17 cellular contexts compared by ENCODE assay signal in the genomic region with DNA sequence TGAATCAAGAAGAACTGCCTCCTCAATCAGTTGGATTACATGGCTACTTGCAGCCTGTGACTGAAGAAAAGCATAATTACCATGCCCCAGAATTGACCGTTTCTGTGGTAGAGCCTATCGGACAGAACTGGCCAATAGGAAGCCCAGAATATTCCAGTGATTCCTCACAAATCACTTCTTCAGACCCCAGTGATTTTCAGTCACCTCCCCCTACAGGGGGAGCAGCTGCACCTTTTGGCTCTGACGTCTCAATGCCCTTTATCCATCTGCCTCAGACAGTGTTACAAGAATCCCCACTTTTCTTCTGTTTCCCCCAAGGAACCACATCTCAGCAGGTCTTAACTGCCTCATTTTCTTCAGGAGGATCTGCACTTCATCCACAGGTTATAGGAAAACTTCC.
DNase-seq lines count a peak whose midpoint lies in the region; ATAC-seq and TF ChIP-seq lines count a peak whose summit lies in the region.
"Had no signal": no experiment of that assay in that cellular context is flagged by ENCODE, and none has a peak within 500 bp of the region (broad histone marks: within the 10 kb centered on the region; RNA-seq: fewer than 3 reads in every experiment).

No MANE protein-coding gene starts in this region.

- no peak for ATAC-seq in naive thymus-derived CD8-positive, alpha-beta T cell
- ATAC-seq: activated CD8-positive, alpha-beta T cell treated with anti-CD3 and anti-CD28 coated beads, Interleukin-2, amount 10 ng/mL, durations not matched to agents 7 days and 5 days had no signal

- H3K79me2 ChIP-seq in KMS-11 (ENCODE audit: insufficient read depth, low read depth) (peaks cover 7% of the 10 kb centered on the region; the same call in 1 of the 2 replicates), osteoblast (ENCODE audit: insufficient read depth, low read length) (peaks cover 4% of the 10 kb centered on the region)

- DNase-seq in DMS 273 (lab: John Stamatoyannopoulos, UW; ENCODE audit: unreplicated experiment) = peak; percentile 6
- no peak for DNase-seq in DMS 273 treated with DMSO at 0.1 percent for 48 hours (lab: John Stamatoyannopoulos, UW)
- DNase-seq in cardiac fibroblast (ENCODE audit: low read depth in 2 of 2) = no peak
- DNase-seq in osteocyte (ENCODE audit: extremely low spot score, unreplicated experiment) = no peak
- DNase-seq in naive thymus-derived CD8-positive, alpha-beta T cell = no peak
- DNase-seq in osteoblast (ENCODE audit: insufficient read length, low spot score, missing footprints) = no peak
- no peak for DNase-seq in DMS114 treated with DMSO at 0.1 percent for 48 hours (lab: John Stamatoyannopoulos, UW; ENCODE audit: unreplicated experiment)
- DNase-seq: activated CD8-positive, alpha-beta T cell treated with anti-CD3 and anti-CD28 coated beads, Interleukin-2, amount 10 ng/mL, durations not matched to agents 7 days and 5 days; COR-L47; heart left ventricle; KBM-7; kidney glomerular epithelial cell; midbrain; NCI-H1417; NCI-H226; occipital lobe had no signal

- H3K36me3 ChIP-seq in KMS-11 (ENCODE audit: insufficient read depth) (no peaks in the 10 kb centered on the region; the same call in 1 of the 2 replicates), osteoblast (ENCODE audit: insufficient read depth, low read length) (peaks cover 60% of the 10 kb centered on the region)

- no peaks in the 10 kb centered on the region for H3K9me3 ChIP-seq in osteoblast (ENCODE audit: low read depth, low read length)
- H3K9me3 ChIP-seq: heart left ventricle had no signal

- H3K4me2 ChIP-seq in KMS-11 (peak overlapping the region; percentile 83), osteoblast (ENCODE audit: insufficient read depth, low read length) (no peak overlapping the region)

- H2AFZ ChIP-seq in KMS-11 (ENCODE audit: low read depth) (no peak overlapping the region), osteoblast (ENCODE audit: low read length) (no peak overlapping the region)

- H4K20me1 ChIP-seq in KMS-11 (ENCODE audit: insufficient read depth) (no peaks in the 10 kb centered on the region), osteoblast (ENCODE audit: insufficient read depth, low read length) (no peaks in the 10 kb centered on the region)

- H3K36me3 Mint-ChIP-seq in osteocyte (ENCODE audit: unreplicated experiment) = peaks cover 39% of the 10 kb centered on the region
- H3K36me3 Mint-ChIP-seq in naive thymus-derived CD8-positive, alpha-beta T cell = peaks cover 0 to 86% (median 21%) of the 10 kb centered on the region in 3 donors

- no peak overlapping the region for H3K9ac ChIP-seq in KMS-11

- H3K4me3 Mint-ChIP-seq in osteocyte (ENCODE audit: unreplicated experiment) = no peak overlapping the region
- no peak overlapping the region for H3K4me3 Mint-ChIP-seq in naive thymus-derived CD8-positive, alpha-beta T cell
- H3K4me3 Mint-ChIP-seq: activated CD8-positive, alpha-beta T cell treated with anti-CD3 and anti-CD28 coated beads, Interleukin-2, amount 10 ng/mL, durations not matched to agents 7 days and 5 days had no signal

- H3K27ac ChIP-seq in KMS-11 = no peak overlapping the region
- H3K27ac ChIP-seq in osteoblast (ENCODE audit: low read depth, low read length) = no peak overlapping the region
- H3K27ac ChIP-seq: heart left ventricle had no signal

- H3K4me1 ChIP-seq in KMS-11 (ENCODE audit: low read depth, poor library complexity, severe bottlenecking) (peaks cover 61% of the 10 kb centered on the region), osteoblast (ENCODE audit: insufficient read depth, low read length) (no peaks in the 10 kb centered on the region)

- TF ChIP-seq CTCF in KMS-11 (conservative IDR thresholded peaks at IDR 0.05; ENCODE audit: low read depth, low read length) = no peak
- peak; percentile 2 for TF ChIP-seq CTCF in cardiac fibroblast (IDR thresholded peaks at IDR 0.05; ENCODE audit: low read depth, low read length)
- TF ChIP-seq CTCF in osteocyte (IDR thresholded peaks at IDR 0.05) = peak; percentile 10
- no peak for TF ChIP-seq CTCF in osteoblast (IDR thresholded peaks at IDR 0.05; ENCODE audit: extremely low read depth, low read depth, low read length)

- H3K4me1 Mint-ChIP-seq in osteocyte (ENCODE audit: unreplicated experiment) = no peaks in the 10 kb centered on the region
- peaks cover 6 to 18% (median 16%) of the 10 kb centered on the region in 4 donors for H3K4me1 Mint-ChIP-seq in naive thymus-derived CD8-positive, alpha-beta T cell

- no peaks in the 10 kb centered on the region for H3K27me3 ChIP-seq in KMS-11 (ENCODE audit: insufficient read depth, low read depth)
- H3K27me3 ChIP-seq in osteoblast (ENCODE audit: insufficient read depth, low read length) = no peaks in the 10 kb centered on the region
- H3K27me3 ChIP-seq: heart left ventricle had no signal

- H3K4me3 ChIP-seq in KMS-11 (IDR thresholded peaks at IDR 0.05; ENCODE audit: insufficient read depth, low read depth, low read length) (no peak overlapping the region), cardiac fibroblast (replicated peaks in 1 of 2; ENCODE audit: low read depth in 2 of 2, low read length in 2 of 2) (no peak overlapping the region), osteoblast (ENCODE audit: insufficient read depth, low read length) (no peak overlapping the region)
- H3K4me3 ChIP-seq: heart left ventricle had no signal

- H3K27ac Mint-ChIP-seq in osteocyte (ENCODE audit: unreplicated experiment) = no peak overlapping the region
- peak overlapping the region in 1 of 10 donors; percentile 43 for H3K27ac Mint-ChIP-seq in naive thymus-derived CD8-positive, alpha-beta T cell
- H3K27ac Mint-ChIP-seq: activated CD8-positive, alpha-beta T cell treated with anti-CD3 and anti-CD28 coated beads, Interleukin-2, amount 10 ng/mL, durations not matched to agents 7 days and 5 days had no signal

- POLR2A ChIA-PET in naive thymus-derived CD8-positive, alpha-beta T cell (lab: Charles Lee) = no interaction called here

- no peaks in the 10 kb centered on the region for H3K9me3 Mint-ChIP-seq in osteocyte (ENCODE audit: unreplicated experiment)
- no peaks in the 10 kb centered on the region for H3K9me3 Mint-ChIP-seq in naive thymus-derived CD8-positive, alpha-beta T cell

- H3K27me3 Mint-ChIP-seq in osteocyte (ENCODE audit: unreplicated experiment) = no peaks in the 10 kb centered on the region
- no peaks in the 10 kb centered on the region for H3K27me3 Mint-ChIP-seq in naive thymus-derived CD8-positive, alpha-beta T cell

Comparison
In these comparisons a context has a peak if more than half of its experiments do, and no peak if none do; other contexts are left out.
1. CTCF ChIP-seq: peak in cardiac fibroblast (single experiment) and osteocyte (single experiment); none in KMS-11 (single experiment) and osteoblast (single experiment).